11 cellular contexts compared by ENCODE assay signal in genomic region chr6:88135578-88136114, GRCh38. TPM values are rescaled to one million over a fixed set of nuclear protein-coding genes. Genes with fewer than 3 reads are reported as not detected.
DNase-seq lines count a peak whose midpoint lies in the region; ATAC-seq and TF ChIP-seq lines count a peak whose summit lies in the region.
"Had no signal": no experiment of that assay in that cellular context is flagged by ENCODE, and none has a peak within 500 bp of the region (broad histone marks: within the 10 kb centered on the region; RNA-seq: fewer than 3 reads in every experiment).

No MANE protein-coding gene starts in this region.

- no peak for TF ChIP-seq CTCF in GM12864 (IDR thresholded peaks at IDR 0.05; ENCODE audit: low read depth, low read length, missing control alignments)

- peak; percentile 69 for ATAC-seq in GM19397 (IDR thresholded peaks at IDR 0.05; ENCODE audit: unreplicated experiment)
- peak; percentile 76 for ATAC-seq in HG02884 (IDR thresholded peaks at IDR 0.05; ENCODE audit: unreplicated experiment)
- ATAC-seq in HG03575 (IDR thresholded peaks at IDR 0.05; ENCODE audit: extremely low read depth, insufficient number of reproducible peaks, low FRiP score, unreplicated experiment) = peak; percentile 67
- ATAC-seq: left cardiac atrium had no signal

- CTCF ChIA-PET in activated CD4-positive, alpha-beta memory T cell treated with anti-CD3 and anti-CD28 coated beads, Interleukin-2, amount 10 ng/mL, durations not matched to agents 7 days and 5 days (lab: Charles Lee) = no interaction called here

- peaks cover 4% of the 10 kb centered on the region for H3K27me3 Mint-ChIP-seq in activated CD4-positive, alpha-beta memory T cell treated with anti-CD3 and anti-CD28 coated beads, Interleukin-2, amount 10 ng/mL, durations not matched to agents 7 days and 5 days

- POLR2A ChIA-PET in activated CD4-positive, alpha-beta memory T cell treated with anti-CD3 and anti-CD28 coated beads, Interleukin-2, amount 10 ng/mL, durations not matched to agents 7 days and 5 days (lab: Charles Lee) = no interaction called here

- no peaks in the 10 kb centered on the region for H3K4me1 Mint-ChIP-seq in activated CD4-positive, alpha-beta memory T cell treated with anti-CD3 and anti-CD28 coated beads, Interleukin-2, amount 10 ng/mL, durations not matched to agents 7 days and 5 days

- H3K27ac Mint-ChIP-seq in activated CD4-positive, alpha-beta memory T cell treated with anti-CD3 and anti-CD28 coated beads, Interleukin-2, amount 10 ng/mL, durations not matched to agents 7 days and 5 days = no peak overlapping the region

- H3K36me3 Mint-ChIP-seq in activated CD4-positive, alpha-beta memory T cell treated with anti-CD3 and anti-CD28 coated beads, Interleukin-2, amount 10 ng/mL, durations not matched to agents 7 days and 5 days (ENCODE audit: low read depth) = no peaks in the 10 kb centered on the region

- H3K4me3 ChIP-seq in GM12864 (ENCODE audit: low read depth, low read length) = no peak overlapping the region
- H3K4me3 ChIP-seq: esophagus squamous epithelium had no signal

- DNase-seq in GM12864 (ENCODE audit: low read depth) = peak; percentile 53
- no peak for DNase-seq in SW480 (ENCODE audit: low spot score)
- no peak for DNase-seq in Kasumi-1 (lab: John Stamatoyannopoulos, UW)
- DNase-seq in activated CD4-positive, alpha-beta memory T cell treated with anti-CD3 and anti-CD28 coated beads, Interleukin-2, amount 10 ng/mL, durations not matched to agents 7 days and 5 days = no peak
- no peak for DNase-seq in activated gamma-delta T cell (lab: John Stamatoyannopoulos, UW)
- DNase-seq: esophagus squamous epithelium, left cardiac atrium, posterior cingulate gyrus had no signal

- H3K9me3 Mint-ChIP-seq in activated CD4-positive, alpha-beta memory T cell treated with anti-CD3 and anti-CD28 coated beads, Interleukin-2, amount 10 ng/mL, durations not matched to agents 7 days and 5 days = no peaks in the 10 kb centered on the region

- H3K4me3 Mint-ChIP-seq in activated CD4-positive, alpha-beta memory T cell treated with anti-CD3 and anti-CD28 coated beads, Interleukin-2, amount 10 ng/mL, durations not matched to agents 7 days and 5 days = no peak overlapping the region

RNA-seq across cellular contexts. Expression of gene CNR1, which starts 30.5 kb away (rescaled TPM):
- not detected for total RNA-seq in activated CD4-positive, alpha-beta memory T cell treated with anti-CD3 and anti-CD28 coated beads, Interleukin-2, amount 10 ng/mL, durations not matched to agents 7 days and 5 days
